ENCODE assay signal across 1 cellular context in the genomic region with DNA sequence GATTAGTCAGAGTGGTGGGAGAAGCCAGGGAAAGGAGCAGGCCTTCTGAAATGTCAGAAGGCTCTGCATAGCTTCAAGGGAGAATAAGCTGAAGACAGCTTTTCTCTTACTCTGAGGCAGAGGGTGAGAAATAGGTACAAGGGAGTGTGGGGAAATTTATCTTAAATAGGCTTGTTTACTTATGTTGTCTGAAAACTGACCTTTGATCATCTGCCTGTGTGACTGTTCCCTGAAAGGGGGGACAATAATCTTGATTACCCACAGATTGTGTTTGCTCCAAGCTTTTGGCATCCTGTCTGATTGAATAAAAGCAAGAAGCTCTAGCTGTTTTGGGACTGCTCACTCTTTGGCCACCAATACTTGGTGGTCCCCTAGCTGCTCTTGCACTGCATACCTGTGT.
A peak's percentile ranks its signal among the peaks of the same experiment; 100 is the strongest.
TF ChIP-seq lines count a peak whose summit lies in the region.

No MANE protein-coding gene starts in this region.

TF ChIP-seq in liver, 16 proteins besides CTCF, POLR2A, EP300 and RAD21 (continued from another document):
- TF ChIP-seq, protein P1, sequence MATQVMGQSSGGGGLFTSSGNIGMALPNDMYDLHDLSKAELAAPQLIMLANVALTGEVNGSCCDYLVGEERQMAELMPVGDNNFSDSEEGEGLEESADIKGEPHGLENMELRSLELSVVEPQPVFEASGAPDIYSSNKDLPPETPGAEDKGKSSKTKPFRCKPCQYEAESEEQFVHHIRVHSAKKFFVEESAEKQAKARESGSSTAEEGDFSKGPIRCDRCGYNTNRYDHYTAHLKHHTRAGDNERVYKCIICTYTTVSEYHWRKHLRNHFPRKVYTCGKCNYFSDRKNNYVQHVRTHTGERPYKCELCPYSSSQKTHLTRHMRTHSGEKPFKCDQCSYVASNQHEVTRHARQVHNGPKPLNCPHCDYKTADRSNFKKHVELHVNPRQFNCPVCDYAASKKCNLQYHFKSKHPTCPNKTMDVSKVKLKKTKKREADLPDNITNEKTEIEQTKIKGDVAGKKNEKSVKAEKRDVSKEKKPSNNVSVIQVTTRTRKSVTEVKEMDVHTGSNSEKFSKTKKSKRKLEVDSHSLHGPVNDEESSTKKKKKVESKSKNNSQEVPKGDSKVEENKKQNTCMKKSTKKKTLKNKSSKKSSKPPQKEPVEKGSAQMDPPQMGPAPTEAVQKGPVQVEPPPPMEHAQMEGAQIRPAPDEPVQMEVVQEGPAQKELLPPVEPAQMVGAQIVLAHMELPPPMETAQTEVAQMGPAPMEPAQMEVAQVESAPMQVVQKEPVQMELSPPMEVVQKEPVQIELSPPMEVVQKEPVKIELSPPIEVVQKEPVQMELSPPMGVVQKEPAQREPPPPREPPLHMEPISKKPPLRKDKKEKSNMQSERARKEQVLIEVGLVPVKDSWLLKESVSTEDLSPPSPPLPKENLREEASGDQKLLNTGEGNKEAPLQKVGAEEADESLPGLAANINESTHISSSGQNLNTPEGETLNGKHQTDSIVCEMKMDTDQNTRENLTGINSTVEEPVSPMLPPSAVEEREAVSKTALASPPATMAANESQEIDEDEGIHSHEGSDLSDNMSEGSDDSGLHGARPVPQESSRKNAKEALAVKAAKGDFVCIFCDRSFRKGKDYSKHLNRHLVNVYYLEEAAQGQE (IDR thresholded peaks at IDR 0.05), result no peak
- TF ChIP-seq GABPA (IDR thresholded peaks at IDR 0.05 in 1 of 2, conservative IDR thresholded peaks at IDR 0.05 in 1 of 2) (no peak), HNF4A (conservative IDR thresholded peaks at IDR 0.05) (peak in 1 of 2 donors; percentile 57), RXRA (IDR thresholded peaks at IDR 0.05) (no peak)
- TF ChIP-seq, protein P2, sequence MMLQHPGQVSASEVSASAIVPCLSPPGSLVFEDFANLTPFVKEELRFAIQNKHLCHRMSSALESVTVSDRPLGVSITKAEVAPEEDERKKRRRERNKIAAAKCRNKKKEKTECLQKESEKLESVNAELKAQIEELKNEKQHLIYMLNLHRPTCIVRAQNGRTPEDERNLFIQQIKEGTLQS (IDR thresholded peaks at IDR 0.05), result no peak
